In the genomic region with DNA sequence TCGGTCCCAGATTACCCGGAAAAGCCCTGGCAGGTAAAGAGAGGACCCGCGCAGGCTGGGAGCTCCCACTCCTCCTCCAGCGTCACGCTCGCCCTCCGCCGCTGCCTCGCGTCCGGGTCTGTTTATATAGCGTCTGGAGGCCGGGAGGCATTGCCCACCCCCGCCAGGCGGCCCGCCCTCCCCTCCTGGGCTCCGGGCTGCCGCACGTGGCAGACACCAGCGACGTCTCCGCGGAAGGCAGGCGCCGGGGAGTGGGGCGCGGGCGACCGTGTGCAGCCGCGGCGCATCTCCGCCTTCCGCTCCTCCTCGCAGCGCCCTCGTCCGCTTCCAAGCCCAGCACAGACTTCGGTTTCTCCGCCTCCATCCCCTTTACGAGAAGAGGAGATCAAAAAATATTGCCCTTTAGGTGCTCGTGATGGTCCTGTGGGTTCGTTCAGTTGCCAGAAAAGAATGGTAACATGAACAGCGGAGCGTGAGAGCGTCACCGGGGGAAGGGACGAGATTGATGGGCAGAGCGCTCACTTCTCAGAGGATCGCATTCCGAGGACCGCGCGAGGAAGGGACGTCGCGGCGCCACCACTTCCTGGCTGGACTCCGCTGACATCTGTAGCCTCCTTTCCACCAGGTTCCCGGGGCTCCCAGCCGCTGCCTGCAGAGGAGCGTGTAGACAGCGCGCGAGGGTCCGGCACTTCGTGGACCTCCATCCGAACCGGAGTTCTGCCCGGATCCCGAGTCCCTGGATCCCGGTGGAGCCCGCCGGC, we compare ENCODE assay signal across 8 cellular contexts. TPM values are rescaled to one million over a fixed set of nuclear protein-coding genes. Genes with fewer than 3 reads are reported as not detected.
A peak's percentile ranks its signal among the peaks of the same experiment; 100 is the strongest.
DNase-seq lines count a peak whose midpoint lies in the region; ATAC-seq, FAIRE-seq and TF ChIP-seq lines count a peak whose summit lies in the region.

A gene (plus strand): TSS at position 210 of the 761 bp plus-strand sequence.

- no peaks in the 10 kb centered on the region for H3K36me3 ChIP-seq in parathyroid adenoma (ENCODE audit: control insufficient read depth, insufficient read depth, low read length)

- no peaks in the 10 kb centered on the region for H3K4me1 ChIP-seq in parathyroid adenoma

- TF ChIP-seq POLR2A in erythroblast (IDR thresholded peaks at IDR 0.05; ENCODE audit: low read length), result no peak

- no peak within 1 kb of the TSS for H3K27ac ChIP-seq in parathyroid adenoma

- peak within 1 kb of the TSS; percentile 36 for H3K4me3 ChIP-seq in parathyroid adenoma (ENCODE audit: low read depth, low read length)

- ATAC-seq in activated T-cell treated with anti-CD3 and anti-CD28 coated beads, Interleukin-2, amount 50 U/mL, for 72 hours (replicated peaks in 1 of 2), result no peak

- peaks cover 3 to 6% of the 10 kb centered on the region in 2 donors for H3K9me3 Mint-ChIP-seq in activated T-cell treated with anti-CD3 and anti-CD28 coated beads, Interleukin-2, amount 50 U/mL, for 72 hours
- peaks cover 12% of the 10 kb centered on the region for H3K9me3 Mint-ChIP-seq in activated T-cell treated with anti-CD3 and anti-CD28 coated beads, Interleukin-2, amount 50 U/mL, for 24 hours

- peaks cover 1 to 2% of the 10 kb centered on the region in 2 donors for H3K36me3 Mint-ChIP-seq in activated T-cell treated with anti-CD3 and anti-CD28 coated beads, Interleukin-2, amount 50 U/mL, for 72 hours (ENCODE audit: insufficient read depth in 2 of 2)
- no peaks in the 10 kb centered on the region for H3K36me3 Mint-ChIP-seq in activated T-cell treated with anti-CD3 and anti-CD28 coated beads, Interleukin-2, amount 50 U/mL, for 24 hours (ENCODE audit: low read depth)

- H3K9me3 ChIP-seq in parathyroid adenoma (ENCODE audit: control insufficient read depth, low read length), result no peaks in the 10 kb centered on the region

- peak within 1 kb of the TSS; percentile 22 for H2AFZ ChIP-seq in parathyroid adenoma

- no peak within 1 kb of the TSS for H3K27ac Mint-ChIP-seq in activated T-cell treated with anti-CD3 and anti-CD28 coated beads, Interleukin-2, amount 50 U/mL, for 72 hours
- H3K27ac Mint-ChIP-seq in activated T-cell treated with anti-CD3 and anti-CD28 coated beads, Interleukin-2, amount 50 U/mL, for 24 hours, result no peak within 1 kb of the TSS

- peak within 1 kb of the TSS; percentile 93 for H3K4me2 ChIP-seq in parathyroid adenoma (ENCODE audit: low read length)

- H3K4me1 Mint-ChIP-seq in activated T-cell treated with anti-CD3 and anti-CD28 coated beads, Interleukin-2, amount 50 U/mL, for 72 hours (ENCODE audit: low read depth), result no peaks in the 10 kb centered on the region
- H3K4me1 Mint-ChIP-seq in activated T-cell treated with anti-CD3 and anti-CD28 coated beads, Interleukin-2, amount 50 U/mL, for 24 hours (ENCODE audit: low read depth), result peaks cover 2% of the 10 kb centered on the region

- H3K4me3 Mint-ChIP-seq in activated T-cell treated with anti-CD3 and anti-CD28 coated beads, Interleukin-2, amount 50 U/mL, for 72 hours, result peak within 1 kb of the TSS; percentile 15 to 20
- no peak within 1 kb of the TSS for H3K4me3 Mint-ChIP-seq in activated T-cell treated with anti-CD3 and anti-CD28 coated beads, Interleukin-2, amount 50 U/mL, for 24 hours

- TF ChIP-seq CTCF in parathyroid adenoma (IDR thresholded peaks at IDR 0.05), result no peak

- H3K27me3 Mint-ChIP-seq in activated T-cell treated with anti-CD3 and anti-CD28 coated beads, Interleukin-2, amount 50 U/mL, for 72 hours (ENCODE audit: low read depth), result peaks cover 17% of the 10 kb centered on the region
- H3K27me3 Mint-ChIP-seq in activated T-cell treated with anti-CD3 and anti-CD28 coated beads, Interleukin-2, amount 50 U/mL, for 24 hours, result peaks cover 27% of the 10 kb centered on the region

- H3K9ac ChIP-seq in parathyroid adenoma, result no peak within 1 kb of the TSS

- no peak for DNase-seq in activated T-cell treated with anti-CD3 and anti-CD28 coated beads, Interleukin-2, amount 50 U/mL, for 72 hours
- no peak for DNase-seq in activated T-cell treated with anti-CD3 and anti-CD28 coated beads, Interleukin-2, amount 50 U/mL, for 24 hours
- DNase-seq in NCI-H1105 treated with DMSO at 0.1 percent for 48 hours (lab: John Stamatoyannopoulos, UW) (peak; percentile 39), erythroblast (lab: John Stamatoyannopoulos, UW) (peak; percentile 6 to 18), NCI-H1694 treated with DMSO at 0.1 percent for 48 hours (lab: John Stamatoyannopoulos, UW) (no peak), GM19239 (ENCODE audit: insufficient read length, low spot score) (no peak), NCI-H1048 (lab: John Stamatoyannopoulos, UW) (no peak)

- no peak for FAIRE-seq in GM19239 (lab: Jason Lieb, UNC)

- peaks cover 2% of the 10 kb centered on the region for H3K27me3 ChIP-seq in parathyroid adenoma (ENCODE audit: control insufficient read depth, insufficient read depth, low read length)

- H3K79me2 ChIP-seq in parathyroid adenoma, result no peaks in the 10 kb centered on the region

RNA-seq across cellular contexts. Expression of the gene that starts here (rescaled TPM):
- total RNA-seq in activated T-cell treated with anti-CD3 and anti-CD28 coated beads, Interleukin-2, amount 50 U/mL, for 72 hours, result not detected

Comparison
In these comparisons a context has a peak if more than half of its experiments do, and no peak if none do; other contexts are left out.
1. DNase-seq: peak in NCI-H1105 treated with DMSO at 0.1 percent for 48 hours (single experiment) and erythroblast (2 of 2); none in activated T-cell treated with anti-CD3 and anti-CD28 coated beads, Interleukin-2, amount 50 U/mL, for 72 hours (0 of 2), activated T-cell treated with anti-CD3 and anti-CD28 coated beads, Interleukin-2, amount 50 U/mL, for 24 hours (single experiment), NCI-H1694 treated with DMSO at 0.1 percent for 48 hours (single experiment), GM19239 (single experiment) and NCI-H1048 (single experiment).